Comparison of ENCODE assay signal across 2 cellular contexts in genomic region chr5:123717139-123717538, GRCh38.
TF ChIP-seq lines count a peak whose summit lies in the region.

No MANE protein-coding gene starts in this region.

TF ChIP-seq in HCT116, 20 proteins besides CTCF, POLR2A, EP300 and RAD21 (continued from another document):
- no peak for TF ChIP-seq ZBTB33 (IDR thresholded peaks at IDR 0.05; ENCODE audit: extremely low read depth, insufficient replicate concordance, low read length)
- no peak for TF ChIP-seq REST (IDR thresholded peaks at IDR 0.05; ENCODE audit: low read depth)
- no peak for TF ChIP-seq EZH2 (IDR thresholded peaks at IDR 0.05)

TF ChIP-seq in WTC11, 78 proteins besides CTCF, POLR2A, EP300 and RAD21 (continued from another document):
- no peak for TF ChIP-seq MAX (CRISPR knock-in tag; IDR thresholded peaks at IDR 0.05)
